Comparison of ENCODE assay signal across 1 cellular context in the genomic region with DNA sequence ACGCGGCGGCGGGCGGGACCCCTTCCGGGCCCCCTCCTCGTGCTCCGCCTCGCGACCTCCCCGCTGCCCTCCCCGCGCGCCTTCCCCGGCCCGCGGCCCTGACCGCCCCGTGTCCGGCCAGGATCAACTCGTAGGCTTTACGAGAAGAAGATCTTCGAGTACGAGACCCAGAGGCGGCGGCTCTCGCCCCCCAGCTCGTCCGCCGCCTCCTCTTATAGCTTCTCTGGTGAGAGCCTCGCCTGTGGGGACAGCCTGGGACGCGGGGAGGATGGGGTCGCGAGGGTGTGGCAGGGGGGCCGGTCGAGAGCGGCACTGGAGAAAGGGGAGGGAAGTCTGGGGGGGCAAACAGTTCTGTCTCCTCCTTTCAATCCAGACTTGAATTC.
TF ChIP-seq lines count a peak whose summit lies in the region.

No MANE protein-coding gene starts in this region.

TF ChIP-seq in IMR-90, 13 proteins besides CTCF, POLR2A, EP300 and RAD21:
- TF ChIP-seq, protein P1, sequence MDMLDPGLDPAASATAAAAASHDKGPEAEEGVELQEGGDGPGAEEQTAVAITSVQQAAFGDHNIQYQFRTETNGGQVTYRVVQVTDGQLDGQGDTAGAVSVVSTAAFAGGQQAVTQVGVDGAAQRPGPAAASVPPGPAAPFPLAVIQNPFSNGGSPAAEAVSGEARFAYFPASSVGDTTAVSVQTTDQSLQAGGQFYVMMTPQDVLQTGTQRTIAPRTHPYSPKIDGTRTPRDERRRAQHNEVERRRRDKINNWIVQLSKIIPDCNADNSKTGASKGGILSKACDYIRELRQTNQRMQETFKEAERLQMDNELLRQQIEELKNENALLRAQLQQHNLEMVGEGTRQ (IDR thresholded peaks at IDR 0.05; ENCODE audit: low read depth, low read length), result no peak
- no peak for TF ChIP-seq MAZ (IDR thresholded peaks at IDR 0.05; ENCODE audit: borderline replicate concordance, low read depth, low read length)
- no peak for TF ChIP-seq RFX5 (IDR thresholded peaks at IDR 0.05; ENCODE audit: low read depth, low read length)
- no peak for TF ChIP-seq SMC3 (IDR thresholded peaks at IDR 0.05; ENCODE audit: low read depth, low read length)
- TF ChIP-seq, protein P2, sequence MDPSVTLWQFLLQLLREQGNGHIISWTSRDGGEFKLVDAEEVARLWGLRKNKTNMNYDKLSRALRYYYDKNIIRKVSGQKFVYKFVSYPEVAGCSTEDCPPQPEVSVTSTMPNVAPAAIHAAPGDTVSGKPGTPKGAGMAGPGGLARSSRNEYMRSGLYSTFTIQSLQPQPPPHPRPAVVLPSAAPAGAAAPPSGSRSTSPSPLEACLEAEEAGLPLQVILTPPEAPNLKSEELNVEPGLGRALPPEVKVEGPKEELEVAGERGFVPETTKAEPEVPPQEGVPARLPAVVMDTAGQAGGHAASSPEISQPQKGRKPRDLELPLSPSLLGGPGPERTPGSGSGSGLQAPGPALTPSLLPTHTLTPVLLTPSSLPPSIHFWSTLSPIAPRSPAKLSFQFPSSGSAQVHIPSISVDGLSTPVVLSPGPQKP (IDR thresholded peaks at IDR 0.05; ENCODE audit: borderline replicate concordance, low read depth, low read length), result no peak
- no peak for TF ChIP-seq MXI1 (IDR thresholded peaks at IDR 0.05; ENCODE audit: borderline replicate concordance, low read depth, low read length)
- TF ChIP-seq NFE2L2 (IDR thresholded peaks at IDR 0.05; ENCODE audit: low read depth, low read length), result no peak
- no peak for TF ChIP-seq FOS (IDR thresholded peaks at IDR 0.05; ENCODE audit: low read depth, low read length)
- TF ChIP-seq CHD1 (IDR thresholded peaks at IDR 0.05; ENCODE audit: low read depth, low read length), result no peak
- no peak for TF ChIP-seq MAFK (IDR thresholded peaks at IDR 0.05; ENCODE audit: low read depth, low read length)
- no peak for TF ChIP-seq RCOR1 (IDR thresholded peaks at IDR 0.05; ENCODE audit: insufficient replicate concordance, low read length)
- TF ChIP-seq BHLHE40 (IDR thresholded peaks at IDR 0.05; ENCODE audit: low read depth, low read length), result no peak
